In the genomic region with DNA sequence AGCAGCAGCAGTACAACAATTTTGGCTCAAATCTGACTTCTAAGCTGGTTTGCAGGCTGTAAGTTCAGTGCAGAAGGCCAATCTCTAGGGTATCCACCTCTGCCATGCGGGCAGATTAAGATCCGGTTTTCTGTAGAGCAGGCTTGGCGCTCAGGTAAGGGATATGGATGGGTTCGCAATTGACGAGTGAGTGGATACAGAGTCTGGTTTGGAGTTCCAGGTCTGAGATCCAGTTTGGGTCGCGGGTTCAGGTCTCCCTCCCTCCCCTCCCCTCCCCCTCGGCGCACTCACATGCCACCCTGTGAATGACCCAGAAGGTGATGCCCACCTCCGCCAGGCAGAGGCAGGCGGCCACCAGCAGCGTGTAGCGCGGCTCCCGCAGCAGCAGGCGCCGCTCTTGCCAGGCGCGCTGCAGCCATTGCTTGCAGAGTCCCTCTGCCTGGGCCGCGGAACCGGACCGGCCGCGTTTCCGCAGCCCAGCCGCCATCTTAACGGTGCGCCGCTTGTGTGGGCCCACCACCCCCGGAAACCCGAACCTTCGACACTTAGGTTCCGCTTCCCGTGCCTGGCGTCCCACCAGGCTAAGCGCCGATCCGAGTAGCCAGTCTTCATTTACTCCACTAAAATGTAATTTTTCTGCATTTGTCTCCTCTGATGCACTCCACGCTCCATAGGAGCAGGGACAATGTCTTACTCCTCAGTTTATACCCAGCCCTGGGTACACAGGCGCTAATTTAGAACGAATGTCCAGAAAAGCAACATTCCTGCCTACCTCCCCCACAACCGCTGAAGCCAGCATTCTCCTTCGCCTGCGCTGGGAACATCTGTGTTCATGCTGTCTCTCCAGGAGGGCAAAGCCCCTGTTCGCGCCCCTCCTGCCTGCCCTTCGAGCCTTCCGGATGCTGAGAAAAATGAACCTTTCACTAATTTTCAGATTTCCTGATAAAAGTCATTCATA, we compare ENCODE assay signal across 8 cellular contexts. TPM values are rescaled to one million over a fixed set of nuclear protein-coding genes. Genes with fewer than 3 reads are reported as not detected.
DNase-seq lines count a peak whose midpoint lies in the region; ATAC-seq and TF ChIP-seq lines count a peak whose summit lies in the region.

A gene (minus strand): TSS at position 509 of the 958 bp plus-strand sequence. CDS start 22 bp downstream, at position 487.

- TF ChIP-seq CTCF in RWPE2 (IDR thresholded peaks at IDR 0.05; ENCODE audit: poor library complexity, severe bottlenecking) (no peak), neural cell (IDR thresholded peaks at IDR 0.05; ENCODE audit: poor library complexity, severe bottlenecking) (peak; percentile 16)

- H3K9ac ChIP-seq in neural cell (ENCODE audit: low read length) = peak within 1 kb of the TSS; percentile 70

- peak within 1 kb of the TSS; percentile 74 for H2AFZ ChIP-seq in neural cell (ENCODE audit: low read depth, low read length)

- H4K20me1 ChIP-seq in neural cell (ENCODE audit: insufficient read depth) = no peaks in the 10 kb centered on the region

- peak; percentile 33 for TF ChIP-seq RAD21 in neural cell (conservative IDR thresholded peaks at IDR 0.05)

- H3K27ac ChIP-seq in RWPE2 (ENCODE audit: poor library complexity, severe bottlenecking) (peak within 1 kb of the TSS; percentile 85), neural cell (ENCODE audit: low read length) (peak within 1 kb of the TSS; percentile 77)

- no peaks in the 10 kb centered on the region for H3K4me1 ChIP-seq in RWPE2 (ENCODE audit: insufficient read depth, poor library complexity, severe bottlenecking)

- TF ChIP-seq EP300 in neural cell (conservative IDR thresholded peaks at IDR 0.05; ENCODE audit: poor library complexity, severe bottlenecking) = peak; percentile 34

- no peaks in the 10 kb centered on the region for H3K9me3 Mint-ChIP-seq in stimulated activated naive CD8-positive, alpha-beta T cell treated with anti-CD3 and anti-CD28 coated beads, Interleukin-15, Interleukin-2, amounts not matched to agents 100 ng/mL and 50 ng/mL, for 24 hours

- H3K9me3 ChIP-seq in RWPE2 (ENCODE audit: severe bottlenecking) (no peaks in the 10 kb centered on the region), neural cell (ENCODE audit: low read length) (no peaks in the 10 kb centered on the region)

- H3K79me2 ChIP-seq in neural cell (replicated peaks; ENCODE audit: insufficient read depth, low read length) = no peaks in the 10 kb centered on the region

- H3K36me3 ChIP-seq in RWPE2 (ENCODE audit: low read depth) (peaks cover 21% of the 10 kb centered on the region), neural cell (ENCODE audit: insufficient read depth, low read length) (no peaks in the 10 kb centered on the region)

- peak; percentile 61 for ATAC-seq in GM21528 (IDR thresholded peaks at IDR 0.05; ENCODE audit: low FRiP score, unreplicated experiment)
- peak; percentile 35 for ATAC-seq in RWPE2 (ENCODE audit: low read depth)

- H3K4me3 ChIP-seq in RWPE2 (ENCODE audit: severe bottlenecking) = peak within 1 kb of the TSS; percentile 92
- H3K4me3 ChIP-seq in neural cell (ENCODE audit: low read length) = peak within 1 kb of the TSS; percentile 73

- H3K27me3 Mint-ChIP-seq in stimulated activated naive CD8-positive, alpha-beta T cell treated with anti-CD3 and anti-CD28 coated beads, Interleukin-15, Interleukin-2, amounts not matched to agents 100 ng/mL and 50 ng/mL, for 24 hours = no peaks in the 10 kb centered on the region

- peak within 1 kb of the TSS; percentile 97 for H3K4me2 ChIP-seq in neural cell (ENCODE audit: low read length)

- H3K27me3 ChIP-seq in RWPE2 (ENCODE audit: insufficient read depth, poor library complexity, severe bottlenecking) (no peaks in the 10 kb centered on the region), neural cell (ENCODE audit: insufficient read depth, low read depth, low read length) (no peaks in the 10 kb centered on the region)

- H3K9me2 ChIP-seq in neural cell (ENCODE audit: insufficient read depth, low read length) = no peaks in the 10 kb centered on the region

- peak within 1 kb of the TSS; percentile 87 for H3K4me3 Mint-ChIP-seq in stimulated activated naive CD8-positive, alpha-beta T cell treated with anti-CD3 and anti-CD28 coated beads, Interleukin-15, Interleukin-2, amounts not matched to agents 100 ng/mL and 50 ng/mL, for 24 hours

- no peaks in the 10 kb centered on the region for H3F3A ChIP-seq in neural cell (ENCODE audit: insufficient read depth, low read length, poor library complexity, severe bottlenecking)

- peak within 1 kb of the TSS; percentile 97 for H3K27ac Mint-ChIP-seq in stimulated activated naive CD8-positive, alpha-beta T cell treated with anti-CD3 and anti-CD28 coated beads, Interleukin-15, Interleukin-2, amounts not matched to agents 100 ng/mL and 50 ng/mL, for 24 hours

- H3K4me1 Mint-ChIP-seq in stimulated activated naive CD8-positive, alpha-beta T cell treated with anti-CD3 and anti-CD28 coated beads, Interleukin-15, Interleukin-2, amounts not matched to agents 100 ng/mL and 50 ng/mL, for 24 hours (ENCODE audit: low read depth) = peaks cover 12% of the 10 kb centered on the region

- peak; percentile 86 for DNase-seq in DMS 273 treated with DMSO at 0.1 percent for 48 hours (lab: John Stamatoyannopoulos, UW)
- peak; percentile 80 for DNase-seq in KG1 (lab: John Stamatoyannopoulos, UW)
- DNase-seq in RWPE2 (ENCODE audit: low spot score) = peak; percentile 82
- peak; percentile 96 for DNase-seq in activated effector memory CD4-positive, alpha-beta T cell treated with anti-CD3 and anti-CD28 coated beads, Interleukin-2, amount 50 U/mL, for 16 hours
- DNase-seq in fibroblast of the conjunctiva (ENCODE audit: low read depth) = peak; percentile 57

- peaks cover 24% of the 10 kb centered on the region for H3K36me3 Mint-ChIP-seq in stimulated activated naive CD8-positive, alpha-beta T cell treated with anti-CD3 and anti-CD28 coated beads, Interleukin-15, Interleukin-2, amounts not matched to agents 100 ng/mL and 50 ng/mL, for 24 hours (ENCODE audit: low read depth)

TF ChIP-seq in neural cell, 6 proteins besides CTCF, POLR2A, EP300 and RAD21:
- TF ChIP-seq, protein P1, sequence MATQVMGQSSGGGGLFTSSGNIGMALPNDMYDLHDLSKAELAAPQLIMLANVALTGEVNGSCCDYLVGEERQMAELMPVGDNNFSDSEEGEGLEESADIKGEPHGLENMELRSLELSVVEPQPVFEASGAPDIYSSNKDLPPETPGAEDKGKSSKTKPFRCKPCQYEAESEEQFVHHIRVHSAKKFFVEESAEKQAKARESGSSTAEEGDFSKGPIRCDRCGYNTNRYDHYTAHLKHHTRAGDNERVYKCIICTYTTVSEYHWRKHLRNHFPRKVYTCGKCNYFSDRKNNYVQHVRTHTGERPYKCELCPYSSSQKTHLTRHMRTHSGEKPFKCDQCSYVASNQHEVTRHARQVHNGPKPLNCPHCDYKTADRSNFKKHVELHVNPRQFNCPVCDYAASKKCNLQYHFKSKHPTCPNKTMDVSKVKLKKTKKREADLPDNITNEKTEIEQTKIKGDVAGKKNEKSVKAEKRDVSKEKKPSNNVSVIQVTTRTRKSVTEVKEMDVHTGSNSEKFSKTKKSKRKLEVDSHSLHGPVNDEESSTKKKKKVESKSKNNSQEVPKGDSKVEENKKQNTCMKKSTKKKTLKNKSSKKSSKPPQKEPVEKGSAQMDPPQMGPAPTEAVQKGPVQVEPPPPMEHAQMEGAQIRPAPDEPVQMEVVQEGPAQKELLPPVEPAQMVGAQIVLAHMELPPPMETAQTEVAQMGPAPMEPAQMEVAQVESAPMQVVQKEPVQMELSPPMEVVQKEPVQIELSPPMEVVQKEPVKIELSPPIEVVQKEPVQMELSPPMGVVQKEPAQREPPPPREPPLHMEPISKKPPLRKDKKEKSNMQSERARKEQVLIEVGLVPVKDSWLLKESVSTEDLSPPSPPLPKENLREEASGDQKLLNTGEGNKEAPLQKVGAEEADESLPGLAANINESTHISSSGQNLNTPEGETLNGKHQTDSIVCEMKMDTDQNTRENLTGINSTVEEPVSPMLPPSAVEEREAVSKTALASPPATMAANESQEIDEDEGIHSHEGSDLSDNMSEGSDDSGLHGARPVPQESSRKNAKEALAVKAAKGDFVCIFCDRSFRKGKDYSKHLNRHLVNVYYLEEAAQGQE (IDR thresholded peaks at IDR 0.05; ENCODE audit: borderline replicate concordance) = peak; percentile 58
- peak; percentile 17 for TF ChIP-seq SMC3 (conservative IDR thresholded peaks at IDR 0.05; ENCODE audit: poor library complexity)
- no peak for TF ChIP-seq EZH2 (IDR thresholded peaks at IDR 0.05; ENCODE audit: borderline replicate concordance, insufficient read depth, low read length, poor library complexity, severe bottlenecking)
- TF ChIP-seq MXI1 (conservative IDR thresholded peaks at IDR 0.05; ENCODE audit: poor library complexity, severe bottlenecking) = peak; percentile 90
- peak; percentile 83 for TF ChIP-seq TAF1 (IDR thresholded peaks at IDR 0.05; ENCODE audit: low read depth)
- peak; percentile 85 for TF ChIP-seq POLR2AphosphoS5 (IDR thresholded peaks at IDR 0.05)

RNA-seq across cellular contexts. Expression of the gene that starts here (rescaled TPM):
- 10.8 and 13.5 TPM in 2 replicates for polyA plus RNA-seq in neural cell
- polyA minus RNA-seq in neural cell = 17.3 and 17.7 TPM in 2 replicates

Comparison
In these comparisons a context has a peak if more than half of its experiments do, and no peak if none do; other contexts are left out.
1. Peak in every context shown above with its lines: DNase-seq, ATAC-seq, H3K4me3 ChIP-seq and H3K27ac ChIP-seq.